In genomic region chr2:28683100-28683706, GRCh38 we compare ENCODE assay signal across 8 cellular contexts.
DNase-seq lines count a peak whose midpoint lies in the region; FAIRE-seq and TF ChIP-seq lines count a peak whose summit lies in the region.

No MANE protein-coding gene starts in this region.

- no peaks in the 10 kb centered on the region for H3K27me3 Mint-ChIP-seq in endodermal cell (ENCODE audit: insufficient read depth)
- H3K27me3 Mint-ChIP-seq in activated naive CD4-positive, alpha-beta T cell treated with anti-CD3 and anti-CD28 coated beads, Interleukin-2, amount 10 ng/mL, durations not matched to agents 7 days and 5 days = peaks cover 3% of the 10 kb centered on the region

- no peaks in the 10 kb centered on the region for H3K9me3 ChIP-seq in endodermal cell (ENCODE audit: control insufficient read depth, low read length)

- H3K27me3 ChIP-seq in endodermal cell (ENCODE audit: control insufficient read depth, insufficient read depth, low read length, poor library complexity, severe bottlenecking) = no peaks in the 10 kb centered on the region

- H3K4me3 Mint-ChIP-seq in endodermal cell = peak overlapping the region; percentile 7
- H3K4me3 Mint-ChIP-seq in activated naive CD4-positive, alpha-beta T cell treated with anti-CD3 and anti-CD28 coated beads, Interleukin-2, amount 10 ng/mL, durations not matched to agents 7 days and 5 days = no peak overlapping the region

- H3K9ac ChIP-seq in endodermal cell (ENCODE audit: extremely low read depth, low read length, poor library complexity, severe bottlenecking) = no peak overlapping the region

- no peak for TF ChIP-seq CTCF in endodermal cell (conservative IDR thresholded peaks at IDR 0.05)

- H3K27ac Mint-ChIP-seq in endodermal cell = peak overlapping the region; percentile 82
- H3K27ac Mint-ChIP-seq in activated naive CD4-positive, alpha-beta T cell treated with anti-CD3 and anti-CD28 coated beads, Interleukin-2, amount 10 ng/mL, durations not matched to agents 7 days and 5 days = no peak overlapping the region

- DNase-seq in DMS53 (lab: John Stamatoyannopoulos, UW) = peak; percentile 89
- DNase-seq in NCI-H524 (lab: John Stamatoyannopoulos, UW) = peak; percentile 61 to 93
- DNase-seq in endodermal cell = peak; percentile 68
- peak; percentile 97 for DNase-seq in myocyte (ENCODE audit: low read depth)
- DNase-seq in SW 1271 (lab: John Stamatoyannopoulos, UW) = no peak
- no peak for DNase-seq in activated naive CD4-positive, alpha-beta T cell treated with anti-CD3 and anti-CD28 coated beads, Interleukin-2, amount 10 ng/mL, durations not matched to agents 7 days and 5 days
- DNase-seq in stimulated activated CD4-positive, alpha-beta T cell treated with anti-CD3 and anti-CD28 coated beads, Interleukin-4, amount 100 ng/mL, for 1 hour = no peak
- DNase-seq in HTR-8/SVneo (ENCODE audit: insufficient read length, low spot score) = no peak

- no peak overlapping the region for H3K27ac ChIP-seq in endodermal cell (ENCODE audit: low read depth, low read length)

- 74 to 85% methylated on average over 12 to 14 of the region's 14 CpGs for WGBS in endodermal cell (ENCODE audit: insufficient coverage in 1 of 2, insufficient read length in 1 of 2), 2 experiments

- peaks cover 8% of the 10 kb centered on the region for H3K4me1 ChIP-seq in endodermal cell (ENCODE audit: control insufficient read depth, insufficient read depth, low read length)

- CTCF ChIA-PET in activated naive CD4-positive, alpha-beta T cell treated with anti-CD3 and anti-CD28 coated beads, Interleukin-2, amount 10 ng/mL, durations not matched to agents 7 days and 5 days (lab: Charles Lee) = interaction anchor here (0.8 kb wide), 1 partner anchor 11 kb away, joined by 3 read pairs; no protein-coding TSS in a partner anchor

- H3K4me1 Mint-ChIP-seq in endodermal cell = peaks cover 21% of the 10 kb centered on the region
- peaks cover 30% of the 10 kb centered on the region for H3K4me1 Mint-ChIP-seq in activated naive CD4-positive, alpha-beta T cell treated with anti-CD3 and anti-CD28 coated beads, Interleukin-2, amount 10 ng/mL, durations not matched to agents 7 days and 5 days

- H3K36me3 Mint-ChIP-seq in endodermal cell (ENCODE audit: low read depth) = no peaks in the 10 kb centered on the region
- no peaks in the 10 kb centered on the region for H3K36me3 Mint-ChIP-seq in activated naive CD4-positive, alpha-beta T cell treated with anti-CD3 and anti-CD28 coated beads, Interleukin-2, amount 10 ng/mL, durations not matched to agents 7 days and 5 days

- no peaks in the 10 kb centered on the region for H3K9me3 Mint-ChIP-seq in endodermal cell
- no peaks in the 10 kb centered on the region for H3K9me3 Mint-ChIP-seq in activated naive CD4-positive, alpha-beta T cell treated with anti-CD3 and anti-CD28 coated beads, Interleukin-2, amount 10 ng/mL, durations not matched to agents 7 days and 5 days

- H3K36me3 ChIP-seq in endodermal cell (ENCODE audit: control insufficient read depth, insufficient read depth, low read length) = no peaks in the 10 kb centered on the region

- FAIRE-seq in HTR-8/SVneo (lab: Jason Lieb, UNC) = no peak

- H3K4me3 ChIP-seq in endodermal cell (ENCODE audit: low read length) = no peak overlapping the region

Comparison
In these comparisons a context has a peak if more than half of its experiments do, and no peak if none do; other contexts are left out.
1. DNase-seq: peak in DMS53 (single experiment), NCI-H524 (2 of 2), endodermal cell (single experiment) and myocyte (single experiment); none in SW 1271 (0 of 2), activated naive CD4-positive, alpha-beta T cell treated with anti-CD3 and anti-CD28 coated beads, Interleukin-2, amount 10 ng/mL, durations not matched to agents 7 days and 5 days (single experiment), stimulated activated CD4-positive, alpha-beta T cell treated with anti-CD3 and anti-CD28 coated beads, Interleukin-4, amount 100 ng/mL, for 1 hour (single experiment) and HTR-8/SVneo (single experiment).